In genomic region chr19:1860821-1861598, GRCh38 we compare ENCODE assay signal across 9 cellular contexts. TPM values are rescaled to one million over a fixed set of nuclear protein-coding genes. Genes with fewer than 3 reads are reported as not detected.
DNase-seq lines count a peak whose midpoint lies in the region; ATAC-seq and TF ChIP-seq lines count a peak whose summit lies in the region.
"Had no signal": no experiment of that assay in that cellular context is flagged by ENCODE, and none has a peak within 500 bp of the region (broad histone marks: within the 10 kb centered on the region; RNA-seq: fewer than 3 reads in every experiment).

No MANE protein-coding gene starts in this region.

- H3K4me3 ChIP-seq in SK-N-SH (ENCODE audit: low read depth in 2 of 2, low read length in 1 of 2) (peak overlapping the region; percentile 81 to 90), fibroblast of villous mesenchyme (ENCODE audit: low read depth, low read length) (peak overlapping the region; percentile 80), spleen (peak overlapping the region in 6 of 8 donors; percentile 74 to 92 (median 81))

- ATAC-seq in SK-N-SH treated with all-trans-retinoic acid at 6 μM for 48 hours: no peak
- ATAC-seq in HG03159 (IDR thresholded peaks at IDR 0.05; ENCODE audit: unreplicated experiment): no peak
- ATAC-seq in HG03442 (IDR thresholded peaks at IDR 0.05; ENCODE audit: unreplicated experiment): no peak

- CTCF ChIA-PET in SK-N-SH (lab: Yijun Ruan, JAX): interaction anchor here (0.9 to 2.0 kb wide), 3 partner anchors 12 to 35 kb away, joined by 3 to 8 read pairs (median 3); partner anchors contain the start of gene REXO1

- no peaks in the 10 kb centered on the region for H3K9me2 ChIP-seq in SK-N-SH

- H3K36me3 ChIP-seq in SK-N-SH (replicated peaks in 1 of 2; ENCODE audit: control insufficient read depth in 1 of 2, insufficient read depth in 2 of 2, low read length in 1 of 2) (no peaks in the 10 kb centered on the region), spleen (no peaks in the 10 kb centered on the region)
- H3K36me3 ChIP-seq: thyroid gland had no signal

- DNase-seq in SK-N-SH (no peak), fibroblast of villous mesenchyme (ENCODE audit: low read depth) (no peak), spleen (no peak)
- DNase-seq in effector CD8-positive, alpha-beta T cell (lab: John Stamatoyannopoulos, UW): no peak

- no peak for TF ChIP-seq RAD21 in SK-N-SH (IDR thresholded peaks at IDR 0.05; ENCODE audit: low read length)

- no peaks in the 10 kb centered on the region for H3K9me3 ChIP-seq in SK-N-SH
- H3K9me3 ChIP-seq in spleen: no peaks in the 10 kb centered on the region
- H3K9me3 ChIP-seq: thyroid gland had no signal

- peak overlapping the region; percentile 87 for H3K9ac ChIP-seq in SK-N-SH

- TF ChIP-seq CTCF in SK-N-SH (IDR thresholded peaks at IDR 0.05) (no peak), VCaP (conservative IDR thresholded peaks at IDR 0.05) (no peak), fibroblast of villous mesenchyme (IDR thresholded peaks at IDR 0.05; ENCODE audit: insufficient read depth, low read depth, low read length) (no peak), spleen (IDR thresholded peaks at IDR 0.05 in 8 of 11, conservative IDR thresholded peaks at IDR 0.05 in 3 of 11) (no peak)

- TF ChIP-seq EP300 in SK-N-SH (IDR thresholded peaks at IDR 0.05; ENCODE audit: borderline replicate concordance in 1 of 2, low read depth in 1 of 2, low read length in 1 of 2): no peak

- peaks cover 65% of the 10 kb centered on the region for H4K20me1 ChIP-seq in SK-N-SH (ENCODE audit: insufficient read depth)

- peaks cover 30 to 57% of the 10 kb centered on the region in 2 experiments; a peak in 3 of 4 replicates for H3K4me1 ChIP-seq in SK-N-SH (ENCODE audit: control insufficient read depth in 1 of 2, insufficient read depth in 2 of 2, low read depth in 1 of 2, low read length in 1 of 2)
- H3K4me1 ChIP-seq in spleen: peaks cover 40 to 82% (median 76%) of the 10 kb centered on the region in 6 donors

- no peaks in the 10 kb centered on the region for H3K27me3 ChIP-seq in SK-N-SH (ENCODE audit: insufficient read depth)
- no peaks in the 10 kb centered on the region for H3K27me3 ChIP-seq in spleen (replicated peaks in 1 of 7)
- H3K27me3 ChIP-seq: thyroid gland had no signal

- WGBS in SK-N-SH (ENCODE audit: low lambda C conversion rate): 75% methylated on average over 14 of the region's 28 CpGs
- 57 to 71% (median 67%) methylated on average over 26 to 28 of the region's 28 CpGs for WGBS in spleen, 5 donors

- TF ChIP-seq POLR2A in spleen (IDR thresholded peaks at IDR 0.05): no peak

- no peak overlapping the region for H2AFZ ChIP-seq in SK-N-SH (ENCODE audit: low read depth)

- intact Hi-C loops in spleen (cut with DNase I; ENCODE audit: low total_unique reads): no loop called here

- H3K27ac ChIP-seq in SK-N-SH (ENCODE audit: low read depth in 2 of 2, low read length in 1 of 2) (peak overlapping the region in 1 of 2 experiments; percentile 32; a peak in 2 of 4 replicates), VCaP (peak overlapping the region; percentile 96), spleen (peak overlapping the region in 6 of 8 donors; percentile 19 to 99 (median 98))

- peak overlapping the region; percentile 98 for H3K4me2 ChIP-seq in SK-N-SH

- H3K79me2 ChIP-seq in SK-N-SH (ENCODE audit: insufficient read depth): peaks cover 82% of the 10 kb centered on the region

- peaks cover 5% of the 10 kb centered on the region for H3F3A ChIP-seq in SK-N-SH (replicated peaks; ENCODE audit: insufficient read depth)

- POLR2A ChIA-PET in SK-N-SH (lab: Yijun Ruan, JAX): no interaction called here

TF ChIP-seq in SK-N-SH, 30 proteins besides CTCF, POLR2A, EP300 and RAD21 (continues in another document):
- TF ChIP-seq SMC3 (IDR thresholded peaks at IDR 0.05; ENCODE audit: low read depth, low read length): no peak
- TF ChIP-seq MXI1 (IDR thresholded peaks at IDR 0.05; ENCODE audit: low read depth, low read length): no peak
- no peak for TF ChIP-seq ZBTB33 (IDR thresholded peaks at IDR 0.05; ENCODE audit: borderline replicate concordance, low read depth)
- TF ChIP-seq NFIC (IDR thresholded peaks at IDR 0.05; ENCODE audit: borderline replicate concordance): no peak
- TF ChIP-seq MEF2A (IDR thresholded peaks at IDR 0.05; ENCODE audit: borderline replicate concordance, low read depth): no peak

TF ChIP-seq in SK-N-SH treated with all-trans-retinoic acid at 6 μM for 48 hours, 23 proteins besides CTCF, POLR2A, EP300 and RAD21:
- TF ChIP-seq TSHZ2 (CRISPR knock-in tag; IDR thresholded peaks at IDR 0.05) (no peak), POU6F1 (CRISPR knock-in tag; IDR thresholded peaks at IDR 0.05; ENCODE audit: borderline replicate concordance, low read depth) (no peak), CSDC2 (CRISPR knock-in tag; IDR thresholded peaks at IDR 0.05) (no peak), TCF4 (CRISPR knock-in tag; IDR thresholded peaks at IDR 0.05; ENCODE audit: borderline replicate concordance) (no peak), ZNF8 (CRISPR knock-in tag; IDR thresholded peaks at IDR 0.05) (no peak), ZFP30 (CRISPR knock-in tag; IDR thresholded peaks at IDR 0.05) (no peak), ISL1 (CRISPR knock-in tag; IDR thresholded peaks at IDR 0.05) (no peak), RARB (CRISPR knock-in tag; IDR thresholded peaks at IDR 0.05) (no peak)

RNA-seq across cellular contexts. Expression of gene KLF16, which starts 2.4 kb away (rescaled TPM):
- polyA plus RNA-seq in SK-N-SH (2012; rRNA removed) (11.3 and 16.1 TPM in 2 replicates), spleen (10 to 100 TPM in 1 of 3 donors, 1 to 10 TPM in 2; 7.1 to 19.5 (median 8.1) TPM)
- 11.6 and 17.8 TPM in 2 replicates for polyA plus RNA-seq in SK-N-SH (2012; cell fraction: cytosol; rRNA removed)
- 28.7 and 43.5 TPM in 2 replicates for polyA plus RNA-seq in SK-N-SH (2012; cell fraction: nucleus; rRNA removed)
- total RNA-seq in fibroblast of villous mesenchyme (10.4 and 16.8 TPM in 2 replicates), spleen (10 to 100 TPM; 12.9 to 39.0 (median 29.5) TPM)

RNA-seq across cellular contexts. Expression of gene REXO1, which starts 12.7 kb away (rescaled TPM):
- polyA plus RNA-seq in SK-N-SH (2012; rRNA removed): 9.0 and 18.8 TPM in 2 replicates
- polyA plus RNA-seq in SK-N-SH (2012; cell fraction: cytosol; rRNA removed): 7.1 and 12.6 TPM in 2 replicates
- 87.2 and 224 TPM in 2 replicates for polyA plus RNA-seq in SK-N-SH (2012; cell fraction: nucleus; rRNA removed)
- 11.2 and 15.8 TPM in 2 replicates for total RNA-seq in fibroblast of villous mesenchyme
- 10 to 100 TPM; 35.7 to 88.1 (median 59.2) TPM for total RNA-seq in spleen
- polyA plus RNA-seq in spleen: 10 to 100 TPM; 13.4 to 52.3 (median 27.4) TPM

RNA-seq across cellular contexts. Expression of gene ABHD17A, which starts 24.3 kb away (rescaled TPM):
- polyA plus RNA-seq in SK-N-SH (2012; rRNA removed) (61.1 and 69.1 TPM in 2 replicates), spleen (100 to 1,000 TPM in 1 of 3 donors, 10 to 100 TPM in 2; 80.4 to 107 (median 88.1) TPM)
- 25.5 and 46.5 TPM in 2 replicates for polyA plus RNA-seq in SK-N-SH (2012; cell fraction: cytosol; rRNA removed)
- 86.6 and 88.2 TPM in 2 replicates for polyA plus RNA-seq in SK-N-SH (2012; cell fraction: nucleus; rRNA removed)
- total RNA-seq in fibroblast of villous mesenchyme (45.8 and 62.2 TPM in 2 replicates), spleen (100 to 1,000 TPM in 2 of 7 donors, 10 to 100 TPM in 5; 73.4 to 104 (median 83.0) TPM)

RNA-seq across cellular contexts. Expression of gene ADAT3, which starts 44.2 kb away (rescaled TPM):
- polyA plus RNA-seq in SK-N-SH (2012; rRNA removed) (1.7 and 2.8 TPM in 2 replicates), spleen (1 to 10 TPM; 3.2 to 9.4 (median 4.0) TPM)
- polyA plus RNA-seq in SK-N-SH (2012; cell fraction: cytosol; rRNA removed): 1.3 and 2.1 TPM in 2 replicates
- polyA plus RNA-seq in SK-N-SH (2012; cell fraction: nucleus; rRNA removed): 7.3 and 12.1 TPM in 2 replicates
- total RNA-seq in fibroblast of villous mesenchyme (3.9 and 4.5 TPM in 2 replicates), spleen (10 to 100 TPM in 2 of 7 donors, 1 to 10 TPM in 5; 6.4 to 11.0 (median 8.3) TPM)

RNA-seq across cellular contexts. Expression of gene SCAMP4, which starts 44.2 kb away (rescaled TPM):
- 11.8 and 30.0 TPM in 2 replicates for polyA plus RNA-seq in SK-N-SH (2012; rRNA removed)
- polyA plus RNA-seq in SK-N-SH (2012; cell fraction: cytosol; rRNA removed): 16.4 and 28.2 TPM in 2 replicates
- polyA plus RNA-seq in SK-N-SH (2012; cell fraction: nucleus; rRNA removed): 67.1 and 70.7 TPM in 2 replicates
- 40.6 and 49.2 TPM in 2 replicates for total RNA-seq in fibroblast of villous mesenchyme
- 10 to 100 TPM; 45.4 to 92.2 (median 53.6) TPM for total RNA-seq in spleen
- polyA plus RNA-seq in spleen: 10 to 100 TPM; 13.0 to 29.9 (median 17.9) TPM
